1 cellular context compared by ENCODE assay signal in genomic region chr22:23826510-23827350, GRCh38.
TF ChIP-seq lines count a peak whose summit lies in the region.

No MANE protein-coding gene starts in this region.

TF ChIP-seq in GM12878, 131 proteins besides CTCF, POLR2A, EP300 and RAD21:
- TF ChIP-seq ZNF622 (IDR thresholded peaks at IDR 0.05) (no peak), USF1 (IDR thresholded peaks at IDR 0.05; ENCODE audit: borderline replicate concordance, extremely low read length, insufficient read depth, low read depth, low read length) (no peak), JUND (IDR thresholded peaks at IDR 0.05; ENCODE audit: low read depth, low read length) (no peak), E2F4 (IDR thresholded peaks at IDR 0.05; ENCODE audit: low read depth, low read length) (no peak), CHD2 (IDR thresholded peaks at IDR 0.05; ENCODE audit: borderline replicate concordance, low read depth, low read length) (no peak), HDGF (IDR thresholded peaks at IDR 0.05) (no peak), MXI1 (IDR thresholded peaks at IDR 0.05; ENCODE audit: low read depth, low read length) (no peak), ZBTB4 (CRISPR knock-in tag; IDR thresholded peaks at IDR 0.05) (no peak), NR2C1 (IDR thresholded peaks at IDR 0.05) (no peak)
